In the genomic region with DNA sequence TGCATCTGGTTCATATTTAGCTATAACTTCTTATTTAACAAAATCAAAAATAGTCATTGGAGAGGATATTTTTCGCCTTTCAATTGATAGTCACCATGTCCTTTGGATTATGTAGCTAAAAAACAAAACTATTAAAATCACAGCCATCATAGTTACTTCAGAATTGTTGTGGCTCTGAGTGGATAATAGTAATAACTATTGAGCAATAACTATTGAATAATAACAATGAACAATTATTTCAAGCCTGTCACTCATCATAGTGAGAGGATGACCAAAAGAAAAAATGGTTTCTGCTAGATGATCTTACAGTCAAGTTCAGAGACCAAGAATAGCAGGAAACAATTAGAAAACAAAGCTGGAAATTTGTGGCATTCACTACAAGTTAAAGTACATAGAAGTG, we compare ENCODE assay signal across 1 cellular context.
A peak's percentile ranks its signal among the peaks of the same experiment; 100 is the strongest.
TF ChIP-seq lines count a peak whose summit lies in the region.

No MANE protein-coding gene starts in this region.

TF ChIP-seq in HepG2, 621 proteins besides CTCF, POLR2A, EP300 and RAD21:
- TF ChIP-seq ZNF350 (CRISPR knock-in tag; IDR thresholded peaks at IDR 0.05; ENCODE audit: borderline replicate concordance, low read depth) (no peak), ATRX (CRISPR knock-in tag; IDR thresholded peaks at IDR 0.05; ENCODE audit: borderline replicate concordance) (no peak), CEBPB (IDR thresholded peaks at IDR 0.05; ENCODE audit: borderline replicate concordance, low read depth, low read length) (0 out of 2 replicates have a peak, but pooled peaks have one; percentile 47)
